In genomic region chr1:43707191-43708005, GRCh38 we compare ENCODE assay signal across 8 cellular contexts. TPM values are rescaled to one million over a fixed set of nuclear protein-coding genes. Genes with fewer than 3 reads are reported as not detected.
A peak's percentile ranks its signal among the peaks of the same experiment; 100 is the strongest.
DNase-seq lines count a peak whose midpoint lies in the region; ATAC-seq and TF ChIP-seq lines count a peak whose summit lies in the region.

ST3GAL3 (plus strand) TSS chr1:43707536; CDS start chr1:43736263, 28,727 bp downstream.

- peaks cover 28% of the 10 kb centered on the region for H3K79me2 ChIP-seq in OCI-LY7 (ENCODE audit: insufficient read depth, low read depth, low read length)

- BruUV-seq in OCI-LY7 (replicated peaks; lab: Mats Ljungman, UMichigan) = no TSS peak

- H3K36me3 ChIP-seq in OCI-LY7 (ENCODE audit: insufficient read depth, low read length) (peaks cover 67% of the 10 kb centered on the region), mucosa of descending colon (ENCODE audit: low read depth) (peaks cover 4% of the 10 kb centered on the region)

- H3K4me3 ChIP-seq in OCI-LY7 (ENCODE audit: low read depth, low read length, poor library complexity, severe bottlenecking) = peak within 1 kb of the TSS; percentile 98
- peak within 1 kb of the TSS; percentile 70 for H3K4me3 ChIP-seq in epithelial cell of esophagus (ENCODE audit: low read length)
- H3K4me3 ChIP-seq in mucosa of descending colon = peak within 1 kb of the TSS; percentile 93

- peak; percentile 89 for ATAC-seq in GM21515 (IDR thresholded peaks at IDR 0.05; ENCODE audit: unreplicated experiment)
- peak; percentile 97 for ATAC-seq in mucosa of descending colon

- TF ChIP-seq CTCF in OCI-LY7 (conservative IDR thresholded peaks at IDR 0.05; ENCODE audit: low read length) (no peak), epithelial cell of esophagus (IDR thresholded peaks at IDR 0.05; ENCODE audit: insufficient read depth, low read depth, low read length, missing control alignments) (no peak), mucosa of descending colon (IDR thresholded peaks at IDR 0.05) (no peak)

- H3K4me2 ChIP-seq in OCI-LY7 (ENCODE audit: low read length) = peak within 1 kb of the TSS; percentile 97

- CTCF ChIA-PET in OCI-LY7 (lab: Charles Lee; ENCODE audit: unreplicated experiment) = no interaction called here

- no peaks in the 10 kb centered on the region for H3K9me3 ChIP-seq in OCI-LY7 (ENCODE audit: low read length)
- H3K9me3 ChIP-seq in mucosa of descending colon = no peaks in the 10 kb centered on the region

- peak within 1 kb of the TSS; percentile 56 for H3K27ac ChIP-seq in OCI-LY7 (ENCODE audit: low read depth, low read length, poor library complexity, severe bottlenecking)

- H2AFZ ChIP-seq in OCI-LY7 (ENCODE audit: low read length) = peak within 1 kb of the TSS; percentile 66

- H3K4me1 ChIP-seq in OCI-LY7 (ENCODE audit: insufficient read depth, low read length, poor library complexity, severe bottlenecking) (peaks cover 25% of the 10 kb centered on the region), mucosa of descending colon (ENCODE audit: low read depth) (peaks cover 9% of the 10 kb centered on the region)

- intact Hi-C loops in OCI-LY7 (cut with micrococcal nuclease; ENCODE audit: unreplicated experiment) = no loop called here
- intact Hi-C loops in mucosa of descending colon (cut with DNase I, micrococcal nuclease) = no loop called here

- POLR2A ChIA-PET in OCI-LY7 (lab: Charles Lee) = interaction anchor here (1.0 to 1.3 kb wide), 2 partner anchors 57 to 228 kb away, joined by 3 to 6 read pairs; partner anchors contain the start of gene KDM4A

- H4K20me1 ChIP-seq in OCI-LY7 (ENCODE audit: insufficient read depth, low read length) = no peaks in the 10 kb centered on the region

- DNase-seq in D341Med (ENCODE audit: low spot score) (peak; percentile 98), HuH-7 (ENCODE audit: low spot score) (peak; percentile 97), OCI-LY7 (ENCODE audit: low spot score) (peak; percentile 95), activated T-cell treated with anti-CD3 and anti-CD28 coated beads for 1 hour (ENCODE audit: low read depth) (peak; percentile 82), epithelial cell of esophagus (ENCODE audit: low read depth) (peak; percentile 96), mucosa of descending colon (peak; percentile 92 to 95 (median 94))
- DNase-seq in stimulated activated CD8-positive, alpha-beta memory T cell treated with anti-CD3 and anti-CD28 coated beads, Interleukin-4, amount 100 ng/mL, for 1 hour (ENCODE audit: low read depth in 2 of 2, low spot score in 1 of 2) = peak; percentile 77 to 82

- H3K9me2 ChIP-seq in OCI-LY7 (ENCODE audit: insufficient read depth, low read length) = no peaks in the 10 kb centered on the region

RNA-seq across cellular contexts. Expression of gene ST3GAL3, which starts in this region (rescaled TPM):
- total RNA-seq in OCI-LY7 (2014; rRNA removed; shearing (Covaris generic)) = 13.2 and 24.0 TPM in 2 replicates
- total RNA-seq in OCI-LY7 (2022) = 45.0 and 52.0 TPM in 2 replicates
- total RNA-seq in mucosa of descending colon = 10 to 100 TPM in 2 of 3 donors, 1 to 10 TPM in 1; 9.5 to 26.3 (median 18.2) TPM

Comparison
In these comparisons a context has a peak if more than half of its experiments do, and no peak if none do; other contexts are left out.
1. Peak in every context shown above with its lines: DNase-seq, ATAC-seq, H3K4me3 ChIP-seq and H3K27ac ChIP-seq.